ENCODE assay signal across 8 cellular contexts in the genomic region with DNA sequence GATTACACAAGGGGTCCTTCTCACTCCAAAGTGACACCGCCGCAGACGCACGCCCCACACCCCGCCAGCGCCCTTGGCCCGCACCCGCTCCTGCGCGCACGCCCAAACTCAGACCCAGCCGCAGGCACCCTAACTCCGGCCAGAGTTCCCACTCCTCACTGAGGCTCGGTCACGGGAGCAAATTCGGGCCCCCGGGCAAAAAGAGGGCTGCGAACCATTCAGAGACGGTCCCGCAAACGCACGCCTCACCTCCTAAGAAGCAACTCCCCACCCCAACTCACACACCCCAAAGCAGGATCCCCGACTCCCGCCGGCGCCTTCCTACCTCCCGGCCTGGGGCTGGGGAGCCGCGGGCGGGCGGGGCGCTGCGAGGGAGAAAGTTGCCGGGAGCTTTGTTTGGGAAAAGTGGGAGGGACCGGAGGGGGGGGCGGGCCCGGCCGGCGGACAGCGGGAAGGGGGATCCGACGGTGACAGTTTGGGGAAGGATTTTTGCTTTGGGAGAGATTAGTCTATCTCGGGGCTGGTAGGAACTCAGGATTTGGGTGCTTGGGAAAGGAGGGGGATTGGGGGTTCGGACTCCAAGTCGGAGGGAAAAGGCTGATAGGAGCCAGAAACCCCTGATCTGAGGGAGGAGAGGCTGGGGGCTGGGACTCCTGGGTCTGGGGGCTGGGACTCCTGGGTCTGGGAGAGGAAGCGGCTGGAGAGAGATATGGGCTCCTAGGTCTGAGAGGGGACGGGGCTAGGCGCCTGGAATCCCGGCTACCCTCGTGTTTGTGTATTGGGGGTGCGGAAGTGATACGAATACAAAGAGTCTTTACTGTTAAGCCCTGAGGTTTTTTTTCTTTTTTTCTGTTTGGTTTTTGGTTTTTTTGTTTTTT. TPM values are rescaled to one million over a fixed set of nuclear protein-coding genes. Genes with fewer than 3 reads are reported as not detected.
DNase-seq lines count a peak whose midpoint lies in the region; ATAC-seq and TF ChIP-seq lines count a peak whose summit lies in the region.

A gene (minus strand): TSS at position 369 of the 878 bp plus-strand sequence. CDS start 2,341 bp downstream, outside the sequence.

- WGBS in body of pancreas, 2 donors: 0 to 1% methylated on average over 29 to 50 of the region's 52 CpGs

- in situ Hi-C loops in gastrocnemius medialis (cut with MboI; ENCODE audit: low sequenced_read_pairs in 4 of 4): no loop called here

- intact Hi-C loops in body of pancreas (cut with DNase I) (no loop called here), gastrocnemius medialis (cut with DNase I; ENCODE audit: low total_unique reads) (loop anchor here (2.0 kb wide), 1 partner anchor 81 kb away; no protein-coding TSS in a partner anchor)

- H3K27ac ChIP-seq in C4-2B: peak within 1 kb of the TSS; percentile 78
- H3K27ac ChIP-seq in KMS-11: no peak within 1 kb of the TSS
- peak within 1 kb of the TSS; percentile 74 to 91 (median 86) for H3K27ac ChIP-seq in body of pancreas
- H3K27ac ChIP-seq in gastrocnemius medialis: peak within 1 kb of the TSS; percentile 82 to 91 (median 84)

- H3K36me3 ChIP-seq in KMS-11 (ENCODE audit: insufficient read depth): no peaks in the 10 kb centered on the region
- peaks cover 0 to 2% of the 10 kb centered on the region in 2 donors for H3K36me3 ChIP-seq in body of pancreas (replicated peaks in 1 of 2; ENCODE audit: insufficient read depth in 1 of 2, low read depth in 2 of 2)
- H3K36me3 ChIP-seq in iPS-15b (ENCODE audit: control insufficient read depth, insufficient read depth, low read length): peaks cover 8% of the 10 kb centered on the region
- no peaks in the 10 kb centered on the region for H3K36me3 ChIP-seq in gastrocnemius medialis

- H3K79me2 ChIP-seq in KMS-11 (ENCODE audit: insufficient read depth, low read depth): no peaks in the 10 kb centered on the region

- H3K9ac ChIP-seq in KMS-11 (no peak within 1 kb of the TSS), iPS-15b (ENCODE audit: low read depth, low read length) (peak within 1 kb of the TSS; percentile 97)

- H3K9me3 ChIP-seq in body of pancreas (no peaks in the 10 kb centered on the region), iPS-15b (ENCODE audit: control insufficient read depth, insufficient read depth, low read length) (no peaks in the 10 kb centered on the region), gastrocnemius medialis (no peaks in the 10 kb centered on the region)

- TF ChIP-seq POLR2A in body of pancreas (IDR thresholded peaks at IDR 0.05) (peak in 2 of 3 donors; percentile 51 to 62), gastrocnemius medialis (IDR thresholded peaks at IDR 0.05) (peak in 1 of 2 donors; percentile 26)

- DNase-seq in body of pancreas: peak; percentile 66 to 78 (median 70)
- DNase-seq in gastrocnemius medialis: peak; percentile 34 to 39
- DNase-seq in NCI-H526 (lab: John Stamatoyannopoulos, UW): no peak
- no peak for DNase-seq in central memory CD4-positive, alpha-beta T cell

- no peak within 1 kb of the TSS for H3K4me3 ChIP-seq in KMS-11 (IDR thresholded peaks at IDR 0.05; ENCODE audit: insufficient read depth, low read depth, low read length)
- peak within 1 kb of the TSS; percentile 20 to 28 for H3K4me3 ChIP-seq in body of pancreas
- peak within 1 kb of the TSS; percentile 92 for H3K4me3 ChIP-seq in iPS-15b (ENCODE audit: low read depth, low read length)
- peak within 1 kb of the TSS; percentile 68 to 72 (median 68) for H3K4me3 ChIP-seq in gastrocnemius medialis

- H3K27me3 ChIP-seq in KMS-11 (ENCODE audit: insufficient read depth, low read depth): peaks cover 76% of the 10 kb centered on the region
- no peaks in the 10 kb centered on the region for H3K27me3 ChIP-seq in body of pancreas
- no peaks in the 10 kb centered on the region for H3K27me3 ChIP-seq in iPS-15b (ENCODE audit: control insufficient read depth, insufficient read depth, low read length)
- H3K27me3 ChIP-seq in gastrocnemius medialis: peaks cover 5 to 31% (median 27%) of the 10 kb centered on the region in 3 donors

- H3K4me1 ChIP-seq in KMS-11 (ENCODE audit: low read depth, poor library complexity, severe bottlenecking) (peaks cover 10% of the 10 kb centered on the region), body of pancreas (peaks cover 21% of the 10 kb centered on the region), iPS-15b (ENCODE audit: control insufficient read depth, insufficient read depth, low read length) (no peaks in the 10 kb centered on the region), gastrocnemius medialis (peaks cover 0 to 14% of the 10 kb centered on the region in 2 donors)

- H2AFZ ChIP-seq in KMS-11 (ENCODE audit: low read depth): peak within 1 kb of the TSS; percentile 19; the same call in 1 of the 2 replicates

- ATAC-seq in body of pancreas: peak; percentile 27
- peak; percentile 37 to 40 for ATAC-seq in gastrocnemius medialis
- no peak for ATAC-seq in GM19455 (IDR thresholded peaks at IDR 0.05; ENCODE audit: unreplicated experiment)

- peak within 1 kb of the TSS; percentile 18; the same call in 1 of the 2 replicates for H3K4me2 ChIP-seq in KMS-11

- no peaks in the 10 kb centered on the region for H4K20me1 ChIP-seq in KMS-11 (ENCODE audit: insufficient read depth)

- TF ChIP-seq CTCF in C4-2B (conservative IDR thresholded peaks at IDR 0.05) (no peak), KMS-11 (conservative IDR thresholded peaks at IDR 0.05; ENCODE audit: low read depth, low read length) (no peak), body of pancreas (IDR thresholded peaks at IDR 0.05) (no peak), gastrocnemius medialis (IDR thresholded peaks at IDR 0.05 in 4 of 5, conservative IDR thresholded peaks at IDR 0.05 in 1 of 5) (no peak)

RNA-seq across cellular contexts. Expression of the gene that starts here (rescaled TPM):
- 10 to 100 TPM; 12.2 to 15.2 TPM for total RNA-seq in body of pancreas
- total RNA-seq in gastrocnemius medialis: 10 to 100 TPM in 2 of 4 donors, 1 to 10 TPM in 2; 6.1 to 12.6 (median 9.5) TPM

Comparison
In these comparisons a context has a peak if more than half of its experiments do, and no peak if none do; other contexts are left out.
1. DNase-seq: peak in body of pancreas (4 of 4) and gastrocnemius medialis (2 of 2); none in NCI-H526 (0 of 2) and central memory CD4-positive, alpha-beta T cell (single experiment).